Comparison of ENCODE assay signal across 1 cellular context in genomic region chr4:10063544-10064300, GRCh38.
TF ChIP-seq lines count a peak whose summit lies in the region.

No MANE protein-coding gene starts in this region.

TF ChIP-seq in HepG2, 621 proteins besides CTCF, POLR2A, EP300 and RAD21 (continued from another document):
- TF ChIP-seq THRA (CRISPR knock-in tag; IDR thresholded peaks at IDR 0.05; ENCODE audit: borderline replicate concordance) (peak; percentile 18; the same call in 1 of the 2 replicates), ZNF260 (CRISPR knock-in tag; IDR thresholded peaks at IDR 0.05; ENCODE audit: borderline replicate concordance, low read depth) (no peak), KAT8 (CRISPR knock-in tag; IDR thresholded peaks at IDR 0.05) (0 out of 2 replicates have a peak, but pooled peaks have one; percentile 24), MAFK (conservative IDR thresholded peaks at IDR 0.05 in 1 of 2, IDR thresholded peaks at IDR 0.05 in 1 of 2; ENCODE audit: low read length in 2 of 2) (peak; percentile 59 to 60; a peak in 3 of 4 replicates), EZH2 (conservative IDR thresholded peaks at IDR 0.05; ENCODE audit: low read depth, low read length) (no peak), ZNF44 (CRISPR knock-in tag; IDR thresholded peaks at IDR 0.05) (0 out of 2 replicates have a peak, but pooled peaks have one; percentile 53), SRSF4 (IDR thresholded peaks at IDR 0.05; ENCODE audit: low read depth, low read length, poor library complexity, severe bottlenecking) (no peak), SALL1 (CRISPR knock-in tag; IDR thresholded peaks at IDR 0.05) (peak; percentile 39; the same call in 1 of the 2 replicates), ZNF615 (CRISPR knock-in tag; IDR thresholded peaks at IDR 0.05; ENCODE audit: borderline replicate concordance) (no peak), ZNF207 (IDR thresholded peaks at IDR 0.05; ENCODE audit: borderline replicate concordance) (no peak), FOXJ3 (CRISPR knock-in tag; IDR thresholded peaks at IDR 0.05; ENCODE audit: borderline replicate concordance) (0 out of 2 replicates have a peak, but pooled peaks have one; percentile 43), SMAD3 (CRISPR knock-in tag; IDR thresholded peaks at IDR 0.05) (peak; percentile 39; the same call in 1 of the 2 replicates), SMC3 (IDR thresholded peaks at IDR 0.05; ENCODE audit: low read length) (peak; percentile 97), MED1 (CRISPR knock-in tag; IDR thresholded peaks at IDR 0.05) (peak; percentile 38; the same call in 1 of the 2 replicates), ZNF263 (CRISPR knock-in tag; IDR thresholded peaks at IDR 0.05) (0 out of 2 replicates have a peak, but pooled peaks have one; percentile 16), ZNF30 (CRISPR knock-in tag; IDR thresholded peaks at IDR 0.05) (no peak), ZNF788 (CRISPR knock-in tag; IDR thresholded peaks at IDR 0.05; ENCODE audit: borderline replicate concordance) (peak; percentile 65; the same call in 1 of the 2 replicates), MAZ (IDR thresholded peaks at IDR 0.05; ENCODE audit: borderline replicate concordance, low read depth, low read length) (no peak), MAZ (CRISPR knock-in tag; IDR thresholded peaks at IDR 0.05; ENCODE audit: low read depth) (peak; percentile 30; the same call in 1 of the 2 replicates), ZNF574 (CRISPR knock-in tag; IDR thresholded peaks at IDR 0.05) (peak; percentile 40; the same call in 1 of the 2 replicates), CEBPG (CRISPR knock-in tag; IDR thresholded peaks at IDR 0.05) (peak; percentile 16; the same call in 1 of the 2 replicates), TARDBP (CRISPR knock-in tag; IDR thresholded peaks at IDR 0.05) (peak; percentile 30; the same call in 1 of the 2 replicates), ZNF331 (CRISPR knock-in tag; IDR thresholded peaks at IDR 0.05) (0 out of 2 replicates have a peak, but pooled peaks have one; percentile 43), YY1 (IDR thresholded peaks at IDR 0.05; ENCODE audit: insufficient read depth, insufficient replicate concordance, low read depth, low read length) (peak; percentile 23), ZNF772 (CRISPR knock-in tag; IDR thresholded peaks at IDR 0.05) (peak; percentile 52; the same call in 1 of the 2 replicates), ZNF800 (CRISPR knock-in tag; IDR thresholded peaks at IDR 0.05) (0 out of 2 replicates have a peak, but pooled peaks have one; percentile 20), ZFP91 (CRISPR knock-in tag; IDR thresholded peaks at IDR 0.05; ENCODE audit: borderline replicate concordance) (0 out of 2 replicates have a peak, but pooled peaks have one; percentile 26)
